8 cellular contexts compared by ENCODE assay signal in the genomic region with DNA sequence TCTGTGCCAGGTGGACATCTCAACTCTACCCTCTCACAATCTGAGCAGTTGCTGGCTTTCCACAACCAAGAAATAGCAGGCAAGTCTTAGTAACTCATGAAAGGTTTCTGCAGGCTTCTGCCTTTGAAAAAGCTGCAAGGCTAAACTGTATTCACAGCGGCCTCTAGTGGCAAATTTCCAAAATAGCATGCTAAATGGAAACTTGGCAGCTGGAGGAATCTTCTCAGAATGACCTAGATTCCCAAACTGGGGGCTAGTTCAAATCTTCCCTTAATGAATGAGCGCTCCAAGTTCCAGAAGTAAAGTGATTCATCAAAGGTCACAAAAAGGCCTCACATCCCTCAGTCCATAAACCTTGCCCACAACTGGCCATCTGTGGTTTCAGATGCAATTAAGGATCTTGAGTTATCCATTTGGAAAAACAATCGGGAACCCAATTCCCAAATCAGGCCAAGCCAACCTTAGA. TPM values are rescaled to one million over a fixed set of nuclear protein-coding genes. Genes with fewer than 3 reads are reported as not detected.
A peak's percentile ranks its signal among the peaks of the same experiment; 100 is the strongest.
DNase-seq lines count a peak whose midpoint lies in the region; ATAC-seq and TF ChIP-seq lines count a peak whose summit lies in the region.

No MANE protein-coding gene starts in this region.

- ATAC-seq in HG03342 (IDR thresholded peaks at IDR 0.05; ENCODE audit: unreplicated experiment) (no peak), HG02840 (IDR thresholded peaks at IDR 0.05; ENCODE audit: low FRiP score, unreplicated experiment) (no peak)

- peaks cover 31% of the 10 kb centered on the region for H3K36me3 ChIP-seq in A673 (ENCODE audit: insufficient read depth, low read length, poor library complexity, severe bottlenecking)

- TF ChIP-seq POLR2A in erythroblast (IDR thresholded peaks at IDR 0.05; ENCODE audit: low read length) = no peak

- peaks cover 14% of the 10 kb centered on the region for H3K4me1 ChIP-seq in A673 (ENCODE audit: insufficient read depth, low read length, poor library complexity, severe bottlenecking)

- intact Hi-C loops in A673 (cut with micrococcal nuclease; ENCODE audit: unreplicated experiment) = loop anchor here (1.0 kb wide), 1 partner anchor 85 kb away; no protein-coding TSS in a partner anchor

- H3K27ac ChIP-seq in A673 (ENCODE audit: low read depth, low read length, poor library complexity, severe bottlenecking) = no peak overlapping the region

- CTCF ChIA-PET in A673 (lab: Charles Lee) = interaction anchor here (0.6 to 1.2 kb wide), 3 partner anchors 8 to 360 kb away, joined by 4 to 5 read pairs (median 5); partner anchors contain the start of gene PPIL1

- POLR2A ChIA-PET in A673 (lab: Charles Lee; ENCODE audit: low non-redundant PET) = interaction anchor here (0.6 kb wide), 1 partner anchor 15 kb away, joined by 3 read pairs; no protein-coding TSS in a partner anchor

- H3K4me3 ChIP-seq in A673 (ENCODE audit: low read depth, low read length, poor library complexity, severe bottlenecking) = no peak overlapping the region

- no peaks in the 10 kb centered on the region for H3K9me3 ChIP-seq in A673 (ENCODE audit: low read depth, low read length, poor library complexity, severe bottlenecking)

- H3K27me3 ChIP-seq in A673 (replicated peaks; ENCODE audit: insufficient read depth, low read depth, low read length, poor library complexity) = no peaks in the 10 kb centered on the region

- peak; percentile 82 for TF ChIP-seq CTCF in A673 (conservative IDR thresholded peaks at IDR 0.05; ENCODE audit: low read depth, low read length)

- in situ Hi-C loops in G401 (cut with HindIII; ENCODE audit: low sequenced_read_pairs) = no loop called here

- peak; percentile 80 for DNase-seq in A673 (ENCODE audit: low spot score)
- DNase-seq in G401 (ENCODE audit: low spot score) = peak; percentile 92
- peak; percentile 45 for DNase-seq in NCI-H146 (lab: John Stamatoyannopoulos, UW)
- peak; percentile 6 for DNase-seq in T-helper 9 cell
- DNase-seq in erythroblast (lab: John Stamatoyannopoulos, UW) = peak; percentile 71 to 85
- peak; percentile 74 for DNase-seq in mucosa of gallbladder (ENCODE audit: low spot score)

- no TSS peak for BruUV-seq in A673 (replicated peaks; lab: Mats Ljungman, UMichigan)

RNA-seq across cellular contexts. Expression of gene CPNE5, which starts 11.9 kb away (rescaled TPM):
- total RNA-seq in A673 (2021) (0.13 and 0.48 TPM in 2 replicates), mucosa of gallbladder (1.3 TPM)
- total RNA-seq in G401 (2014; rRNA removed; shearing (Covaris generic)) = 28.1 and 37.6 TPM in 2 replicates

RNA-seq across cellular contexts. Expression of gene PPIL1, which starts 23.4 kb away (rescaled TPM):
- total RNA-seq in A673 (2021) = 67.7 and 72.0 TPM in 2 replicates
- 62.5 and 124 TPM in 2 replicates for total RNA-seq in G401 (2014; rRNA removed; shearing (Covaris generic))
- 16.0 TPM for total RNA-seq in mucosa of gallbladder

RNA-seq across cellular contexts. Expression of gene C6orf89, which starts 34.6 kb away (rescaled TPM):
- 22.6 and 27.1 TPM in 2 replicates for total RNA-seq in A673 (2021)
- total RNA-seq in G401 (2014; rRNA removed; shearing (Covaris generic)) = 22.5 and 30.1 TPM in 2 replicates
- total RNA-seq in mucosa of gallbladder = 69.9 TPM

Comparison
In these comparisons a context has a peak if more than half of its experiments do, and no peak if none do; other contexts are left out.
1. DNase-seq: peak in every context shown above with its lines; median percentile 92 in G401; 80 in A673; 78 in erythroblast; 74 in mucosa of gallbladder; 45 in NCI-H146; 6 in T-helper 9 cell.
2. RNA of gene CPNE5, which starts 11.9 kb away (total RNA-seq): 28.1 to 37.6 TPM in G401; 1.3 TPM in mucosa of gallbladder (single experiment) and 0.13 to 0.48 TPM in A673; every median in the first group is over 10 times any median in the second.